Comparison of ENCODE assay signal across 20 cellular contexts in genomic region chr9:106877345-106877744, GRCh38. TPM values are rescaled to one million over a fixed set of nuclear protein-coding genes. Genes with fewer than 3 reads are reported as not detected.
DNase-seq lines count a peak whose midpoint lies in the region; ATAC-seq and TF ChIP-seq lines count a peak whose summit lies in the region.
"Had no signal": no experiment of that assay in that cellular context is flagged by ENCODE, and none has a peak within 500 bp of the region (broad histone marks: within the 10 kb centered on the region; RNA-seq: fewer than 3 reads in every experiment).

No MANE protein-coding gene starts in this region.

- H3K27ac ChIP-seq in left ventricle myocardium inferior (replicated peaks), result peak overlapping the region; percentile 86
- peak overlapping the region; percentile 54 to 83 (median 74) for H3K27ac ChIP-seq in esophagus muscularis mucosa (replicated peaks in 1 of 4)
- H3K27ac ChIP-seq in psoas muscle, result peak overlapping the region; percentile 74
- H3K27ac ChIP-seq: C4-2B had no signal

- H3K4me1 ChIP-seq in left ventricle myocardium inferior (peaks cover 89% of the 10 kb centered on the region), esophagus muscularis mucosa (peaks cover 60 to 96% (median 93%) of the 10 kb centered on the region in 4 donors), psoas muscle (peaks cover 87% of the 10 kb centered on the region), BE2C (peaks cover 22% of the 10 kb centered on the region)

- no peak for ATAC-seq in left ventricle myocardium superior
- ATAC-seq in psoas muscle, result no peak

- no peaks in the 10 kb centered on the region for H3K27me3 Mint-ChIP-seq in activated CD4-positive, alpha-beta memory T cell treated with anti-CD3 and anti-CD28 coated beads for 36 hours
- H3K27me3 Mint-ChIP-seq: CD8-positive, alpha-beta memory T cell had no signal

- no peak overlapping the region for H3K4me3 Mint-ChIP-seq in activated CD4-positive, alpha-beta memory T cell treated with anti-CD3 and anti-CD28 coated beads for 36 hours
- H3K4me3 Mint-ChIP-seq: CD8-positive, alpha-beta memory T cell; HFFc6 had no signal

- H3K36me3 ChIP-seq in left ventricle myocardium inferior (no peaks in the 10 kb centered on the region), esophagus muscularis mucosa (no peaks in the 10 kb centered on the region), psoas muscle (ENCODE audit: insufficient read depth in 1 of 2, low read depth in 1 of 2) (no peaks in the 10 kb centered on the region), BE2C (peaks cover 3% of the 10 kb centered on the region)
- H3K36me3 ChIP-seq: Peyer's patch had no signal

- no peak for TF ChIP-seq EP300 in esophagus muscularis mucosa (IDR thresholded peaks at IDR 0.05)

- H3K9me3 ChIP-seq in left ventricle myocardium inferior (replicated peaks) (no peaks in the 10 kb centered on the region), esophagus muscularis mucosa (no peaks in the 10 kb centered on the region), psoas muscle (no peaks in the 10 kb centered on the region), BE2C (no peaks in the 10 kb centered on the region)
- H3K9me3 ChIP-seq: Peyer's patch had no signal

- H3K4me1 Mint-ChIP-seq in activated CD4-positive, alpha-beta memory T cell treated with anti-CD3 and anti-CD28 coated beads for 36 hours (ENCODE audit: low read depth), result no peaks in the 10 kb centered on the region
- H3K4me1 Mint-ChIP-seq: CD8-positive, alpha-beta memory T cell had no signal

- no peaks in the 10 kb centered on the region for H3K36me3 Mint-ChIP-seq in activated CD4-positive, alpha-beta memory T cell treated with anti-CD3 and anti-CD28 coated beads for 36 hours
- H3K36me3 Mint-ChIP-seq: CD8-positive, alpha-beta memory T cell had no signal

- no peaks in the 10 kb centered on the region for H3K27me3 ChIP-seq in left ventricle myocardium inferior (ENCODE audit: low read depth)
- H3K27me3 ChIP-seq in esophagus muscularis mucosa, result no peaks in the 10 kb centered on the region
- no peaks in the 10 kb centered on the region for H3K27me3 ChIP-seq in psoas muscle (ENCODE audit: insufficient read depth in 3 of 3, low read length in 2 of 3)
- no peaks in the 10 kb centered on the region for H3K27me3 ChIP-seq in BE2C
- H3K27me3 ChIP-seq: Peyer's patch had no signal

- WGBS in esophagus muscularis mucosa, result 96% methylated on average over 6 of the region's 6 CpGs
- 93 to 97% (median 94%) methylated on average over 6 of the region's 6 CpGs for WGBS in psoas muscle, 3 donors

- no peak for TF ChIP-seq POLR2A in esophagus muscularis mucosa (IDR thresholded peaks at IDR 0.05; ENCODE audit: low read depth)

- intact Hi-C loops in left ventricle myocardium inferior (cut with micrococcal nuclease) (no loop called here), left ventricle myocardium superior (cut with micrococcal nuclease) (no loop called here), esophagus muscularis mucosa (cut with DNase I) (no loop called here), psoas muscle (cut with DNase I) (loop anchor here in 1 of 2 donors (5.0 kb wide), 1 partner anchor 40 kb away; no protein-coding TSS in a partner anchor)
- intact Hi-C loops in activated CD4-positive, alpha-beta memory T cell treated with anti-CD3 and anti-CD28 coated beads for 36 hours (cut with micrococcal nuclease), result no loop called here

- CTCF ChIA-PET in HEK293T (lab: Yijun Ruan, JAX), result no interaction called here
- CTCF ChIA-PET in activated CD4-positive, alpha-beta memory T cell treated with anti-CD3 and anti-CD28 coated beads for 36 hours (lab: Charles Lee), result no interaction called here

- TF ChIP-seq CTCF in left ventricle myocardium inferior (IDR thresholded peaks at IDR 0.05; ENCODE audit: borderline replicate concordance), result no peak
- no peak for TF ChIP-seq CTCF in esophagus muscularis mucosa (IDR thresholded peaks at IDR 0.05)
- no peak for TF ChIP-seq CTCF in psoas muscle (IDR thresholded peaks at IDR 0.05)
- no peak for TF ChIP-seq CTCF in BE2C (IDR thresholded peaks at IDR 0.05; ENCODE audit: low read depth, low read length)

- no peak overlapping the region for H3K27ac Mint-ChIP-seq in activated CD4-positive, alpha-beta memory T cell treated with anti-CD3 and anti-CD28 coated beads for 36 hours
- H3K27ac Mint-ChIP-seq: CD8-positive, alpha-beta memory T cell; HFFc6 had no signal

- H3K4me3 ChIP-seq in left ventricle myocardium inferior (no peak overlapping the region), esophagus muscularis mucosa (no peak overlapping the region), psoas muscle (no peak overlapping the region), BE2C (ENCODE audit: low read depth, low read length) (no peak overlapping the region)
- H3K4me3 ChIP-seq: Peyer's patch had no signal

- POLR2A ChIA-PET in HEK293T (lab: Yijun Ruan, JAX), result interaction anchor here (1.3 kb wide), 1 partner anchor 13 kb away, joined by 5 read pairs; no protein-coding TSS in a partner anchor
- POLR2A ChIA-PET in activated CD4-positive, alpha-beta memory T cell treated with anti-CD3 and anti-CD28 coated beads for 36 hours (lab: Charles Lee), result interaction anchor here (0.7 kb wide), 1 partner anchor 883 kb away, joined by 3 read pairs; no protein-coding TSS in a partner anchor

- H3K9me3 Mint-ChIP-seq in activated CD4-positive, alpha-beta memory T cell treated with anti-CD3 and anti-CD28 coated beads for 36 hours, result peaks cover 4% of the 10 kb centered on the region
- H3K9me3 Mint-ChIP-seq: HFFc6 had no signal

- DNase-seq in left ventricle myocardium inferior (no peak), left ventricle myocardium superior (no peak), esophagus muscularis mucosa (ENCODE audit: extremely low spot score) (no peak), psoas muscle (no peak), NCI-H2107 (lab: John Stamatoyannopoulos, UW) (no peak), BE2C (no peak), HEK293T (ENCODE audit: extremely low spot score) (no peak)
- no peak for DNase-seq in activated CD4-positive, alpha-beta memory T cell treated with anti-CD3 and anti-CD28 coated beads for 36 hours
- DNase-seq: AML-193; CD8-positive, alpha-beta memory T cell; HFFc6; KBM-7; NCI-H1092 treated with DMSO at 0.1 percent for 48 hours; NCI-H146; NCI-H2029 treated with DMSO at 0.1 percent for 48 hours; NCI-H2171; NCI-H524 treated with DMSO at 0.1 percent for 48 hours; NCI-H82; Peyer's patch had no signal

TF ChIP-seq in HEK293T, 16 proteins besides CTCF, POLR2A, EP300 and RAD21:
- no peak for TF ChIP-seq HDGF (IDR thresholded peaks at IDR 0.05; ENCODE audit: borderline replicate concordance)
- TF ChIP-seq FOXA1 (IDR thresholded peaks at IDR 0.05), result no peak
- TF ChIP-seq CTBP1 (IDR thresholded peaks at IDR 0.05; ENCODE audit: borderline replicate concordance), result no peak
- TF ChIP-seq SUZ12 (IDR thresholded peaks at IDR 0.05), result no peak
- TF ChIP-seq, protein P1, sequence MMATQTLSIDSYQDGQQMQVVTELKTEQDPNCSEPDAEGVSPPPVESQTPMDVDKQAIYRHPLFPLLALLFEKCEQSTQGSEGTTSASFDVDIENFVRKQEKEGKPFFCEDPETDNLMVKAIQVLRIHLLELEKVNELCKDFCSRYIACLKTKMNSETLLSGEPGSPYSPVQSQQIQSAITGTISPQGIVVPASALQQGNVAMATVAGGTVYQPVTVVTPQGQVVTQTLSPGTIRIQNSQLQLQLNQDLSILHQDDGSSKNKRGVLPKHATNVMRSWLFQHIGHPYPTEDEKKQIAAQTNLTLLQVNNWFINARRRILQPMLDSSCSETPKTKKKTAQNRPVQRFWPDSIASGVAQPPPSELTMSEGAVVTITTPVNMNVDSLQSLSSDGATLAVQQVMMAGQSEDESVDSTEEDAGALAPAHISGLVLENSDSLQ (IDR thresholded peaks at IDR 0.05), result no peak
- TF ChIP-seq LEF1 (IDR thresholded peaks at IDR 0.05; ENCODE audit: borderline replicate concordance), result no peak
- TF ChIP-seq SP1 (IDR thresholded peaks at IDR 0.05), result no peak
- TF ChIP-seq ELF4 (IDR thresholded peaks at IDR 0.05), result no peak
- no peak for TF ChIP-seq BHLHE40 (IDR thresholded peaks at IDR 0.05; ENCODE audit: borderline replicate concordance)
- no peak for TF ChIP-seq ARNT (IDR thresholded peaks at IDR 0.05)
- TF ChIP-seq NFRKB (IDR thresholded peaks at IDR 0.05), result no peak
- no peak for TF ChIP-seq L3MBTL2 (conservative IDR thresholded peaks at IDR 0.05)
- no peak for TF ChIP-seq FOXK2 (IDR thresholded peaks at IDR 0.05)
- TF ChIP-seq FOXM1 (IDR thresholded peaks at IDR 0.05; ENCODE audit: borderline replicate concordance), result no peak

RNA-seq across cellular contexts. Expression of gene ZNF462, which starts 14.4 kb away (rescaled TPM):
- total RNA-seq in left ventricle myocardium inferior (29.2 TPM), left ventricle myocardium superior (23.0 TPM), esophagus muscularis mucosa (10 to 100 TPM; 24.5 to 38.6 (median 34.6) TPM), psoas muscle (100 to 1,000 TPM in 1 of 4 donors, 10 to 100 TPM in 3; 16.3 to 102 (median 24.6) TPM)
- polyA plus RNA-seq in psoas muscle, result 1 to 10 TPM; 2.0 to 6.1 (median 2.5) TPM
- polyA plus RNA-seq in BE2C (2012; ENCODE audit: insufficient read depth, insufficient read length, low read depth), result 19.5 TPM
- under 1 TPM; 0.61 to 0.64 TPM for total RNA-seq in activated CD4-positive, alpha-beta memory T cell treated with anti-CD3 and anti-CD28 coated beads for 36 hours
- polyA plus RNA-seq: CD8-positive, alpha-beta memory T cell had no signal

Comparison
In these comparisons a context has a peak if more than half of its experiments do, and no peak if none do; other contexts are left out.
1. RNA of gene ZNF462, which starts 14.4 kb away (total RNA-seq): 24.5 to 38.6 TPM in esophagus muscularis mucosa, 29.2 TPM in left ventricle myocardium inferior (single experiment), 16.3 to 102 TPM in psoas muscle and 23.0 TPM in left ventricle myocardium superior (single experiment); 0.61 to 0.64 TPM in activated CD4-positive, alpha-beta memory T cell treated with anti-CD3 and anti-CD28 coated beads for 36 hours; every median in the first group is over 10 times any median in the second.
2. Peak in every context shown above with its lines, with median percentiles within 50 percentile points of each other: H3K27ac ChIP-seq.